8 cellular contexts compared by ENCODE assay signal in the genomic region with DNA sequence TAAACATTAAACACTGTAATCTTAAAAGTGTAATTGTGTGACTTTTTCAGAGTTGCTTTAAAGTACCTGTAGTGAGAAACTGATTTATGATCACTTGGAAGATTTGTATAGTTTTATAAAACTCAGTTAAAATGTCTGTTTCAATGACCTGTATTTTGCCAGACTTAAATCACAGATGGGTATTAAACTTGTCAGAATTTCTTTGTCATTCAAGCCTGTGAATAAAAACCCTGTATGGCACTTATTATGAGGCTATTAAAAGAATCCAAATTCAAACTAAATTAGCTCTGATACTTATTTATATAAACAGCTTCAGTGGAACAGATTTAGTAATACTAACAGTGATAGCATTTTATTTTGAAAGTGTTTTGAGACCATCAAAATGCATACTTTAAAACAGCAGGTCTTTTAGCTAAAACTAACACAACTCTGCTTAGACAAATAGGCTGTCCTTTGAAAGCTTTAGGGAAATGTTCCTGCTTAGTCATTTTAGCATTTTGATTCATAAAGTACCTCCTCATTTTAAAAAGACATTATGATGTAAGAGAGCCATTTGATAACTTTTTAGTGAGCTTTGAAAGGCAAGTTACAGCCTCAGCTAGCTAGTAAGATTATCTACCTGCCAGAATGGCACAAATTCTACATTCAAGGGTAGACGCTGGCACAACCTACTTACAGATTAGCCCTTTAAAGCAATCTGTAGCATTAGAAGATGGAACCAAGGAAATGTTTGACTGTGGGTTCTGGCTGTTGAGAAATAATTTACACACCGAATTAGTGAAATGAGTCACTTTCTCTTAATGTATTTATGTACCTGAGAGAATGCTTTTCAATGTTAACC.
A peak's percentile ranks its signal among the peaks of the same experiment; 100 is the strongest.
DNase-seq lines count a peak whose midpoint lies in the region; ATAC-seq and TF ChIP-seq lines count a peak whose summit lies in the region.

No MANE protein-coding gene starts in this region.

- no peak for TF ChIP-seq CTCF in GM10248 (IDR thresholded peaks at IDR 0.05; ENCODE audit: control extremely low read depth, extremely low read depth, low read depth, missing control alignments)
- TF ChIP-seq CTCF in SU-DHL-6 (IDR thresholded peaks at IDR 0.05; ENCODE audit: insufficient read depth, low read length, poor library complexity, severe bottlenecking), result no peak

- no peak for ATAC-seq in memory B cell (ENCODE audit: low read depth)
- no peak for ATAC-seq in GM21737 (IDR thresholded peaks at IDR 0.05; ENCODE audit: unreplicated experiment)

- H3K27me3 ChIP-seq in SU-DHL-6 (ENCODE audit: low read length), result no peaks in the 10 kb centered on the region

- no peaks in the 10 kb centered on the region for H3K9me3 Mint-ChIP-seq in memory B cell

- H3K36me3 Mint-ChIP-seq in memory B cell, result peaks cover 20% of the 10 kb centered on the region

- peaks cover 18% of the 10 kb centered on the region for H3K4me1 Mint-ChIP-seq in memory B cell

- peak overlapping the region; percentile 79 for H3K27ac Mint-ChIP-seq in memory B cell

- H2AFZ ChIP-seq in SU-DHL-6 (ENCODE audit: low read depth, low read length, severe bottlenecking), result no peak overlapping the region

- H3K27me3 Mint-ChIP-seq in memory B cell, result no peaks in the 10 kb centered on the region

- intact Hi-C loops in posterior cingulate gyrus (cut with DNase I), result no loop called here

- no peak overlapping the region for H3K4me3 ChIP-seq in SU-DHL-6 (ENCODE audit: insufficient read depth, low read length, poor library complexity, severe bottlenecking)

- no peaks in the 10 kb centered on the region for H4K20me1 ChIP-seq in SU-DHL-6 (ENCODE audit: low read depth, low read length)

- CTCF ChIA-PET in GM10248 (lab: Yijun Ruan, JAX) (interaction anchor here (0.7 to 0.8 kb wide), 2 partner anchors 19 to 23 kb away, joined by 3 read pairs; no protein-coding TSS in a partner anchor), HEK293T (lab: Yijun Ruan, JAX) (interaction anchor here (0.6 kb wide), 1 partner anchor 64 kb away, joined by 3 read pairs; no protein-coding TSS in a partner anchor)

- no peak overlapping the region for H3K4me3 Mint-ChIP-seq in memory B cell

- peaks cover 52% of the 10 kb centered on the region for H3F3A ChIP-seq in SU-DHL-6 (ENCODE audit: insufficient read depth)

- H3K9me2 ChIP-seq in SU-DHL-6 (replicated peaks; ENCODE audit: insufficient read depth, low read length), result no peaks in the 10 kb centered on the region

- H3K36me3 ChIP-seq in SU-DHL-6 (ENCODE audit: low read length), result peaks cover 36% of the 10 kb centered on the region; the same call in 1 of the 2 replicates

- H3K27ac ChIP-seq in SU-DHL-6 (ENCODE audit: low read depth, low read length), result peak overlapping the region; percentile 21; the same call in 1 of the 2 replicates

- DNase-seq in GM10248 (ENCODE audit: extremely low spot score), result peak; percentile 22
- DNase-seq in HEK293T (ENCODE audit: extremely low spot score), result no peak
- DNase-seq in memory B cell (ENCODE audit: low spot score in 2 of 2), result no peak
- DNase-seq in NCI-H1930 (lab: John Stamatoyannopoulos, UW), result no peak
- no peak for DNase-seq in posterior cingulate gyrus
- no peak for DNase-seq in NCI-H1436 (lab: John Stamatoyannopoulos, UW)

- peaks cover 14% of the 10 kb centered on the region for H3K79me2 ChIP-seq in SU-DHL-6 (ENCODE audit: insufficient read depth, low read length)

- no peaks in the 10 kb centered on the region for H3K9me3 ChIP-seq in SU-DHL-6 (ENCODE audit: insufficient read depth, low read length)

- no peak overlapping the region for H3K4me2 ChIP-seq in SU-DHL-6 (ENCODE audit: low read depth, low read length, poor library complexity, severe bottlenecking)

- POLR2A ChIA-PET in GM10248 (lab: Yijun Ruan, JAX) (interaction anchor here (0.7 kb wide), 1 partner anchor 45 kb away, joined by 3 read pairs; no protein-coding TSS in a partner anchor), HEK293T (lab: Yijun Ruan, JAX) (no interaction called here)

- H3K9ac ChIP-seq in SU-DHL-6 (ENCODE audit: low read length), result no peak overlapping the region

TF ChIP-seq in HEK293T, 16 proteins besides CTCF, POLR2A, EP300 and RAD21:
- TF ChIP-seq PKNOX1 (IDR thresholded peaks at IDR 0.05) (peak; percentile 44), FOXM1 (IDR thresholded peaks at IDR 0.05; ENCODE audit: borderline replicate concordance) (no peak)
